In the genomic region with DNA sequence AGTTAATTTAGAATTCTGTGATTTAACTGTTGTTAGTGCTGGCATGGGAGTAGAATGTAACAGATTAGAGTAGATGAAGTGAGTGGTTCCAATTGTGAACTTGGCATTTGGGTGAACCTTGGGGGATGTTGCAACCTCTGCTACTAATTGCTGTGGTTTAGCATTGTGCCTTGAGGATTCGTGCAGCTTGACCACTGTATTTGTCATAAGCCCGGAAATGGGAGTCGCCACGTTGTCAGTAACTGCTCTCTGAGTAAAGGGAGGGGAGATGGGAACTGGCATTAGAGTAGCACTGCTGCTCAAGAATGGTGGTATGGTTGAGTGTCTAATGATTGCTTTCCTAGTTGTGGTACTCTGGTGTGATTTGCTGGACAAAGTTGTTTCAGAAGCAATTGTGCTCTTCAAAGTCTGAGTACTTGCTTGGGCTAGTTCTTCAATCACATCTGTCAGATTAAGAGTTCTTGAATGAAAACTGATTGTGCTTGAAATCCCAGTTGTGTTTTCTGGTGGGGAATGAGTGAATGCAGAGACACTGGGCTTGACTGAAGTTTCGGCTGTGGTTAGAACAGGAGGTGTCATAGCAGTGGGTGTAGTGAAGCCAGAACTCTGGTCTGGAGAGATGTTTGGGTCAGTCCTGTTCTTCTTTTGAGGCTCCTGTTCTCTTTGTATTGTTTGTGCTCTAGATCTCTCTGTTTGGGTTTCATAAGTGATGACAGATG, we compare ENCODE assay signal across 14 cellular contexts. TPM values are rescaled to one million over a fixed set of nuclear protein-coding genes. Genes with fewer than 3 reads are reported as not detected.
A peak's percentile ranks its signal among the peaks of the same experiment; 100 is the strongest.
DNase-seq lines count a peak whose midpoint lies in the region; ATAC-seq and TF ChIP-seq lines count a peak whose summit lies in the region.
"Had no signal": no experiment of that assay in that cellular context is flagged by ENCODE, and none has a peak within 500 bp of the region (broad histone marks: within the 10 kb centered on the region; RNA-seq: fewer than 3 reads in every experiment).

No MANE protein-coding gene starts in this region.

- no peaks in the 10 kb centered on the region for H3K9me1 ChIP-seq in IMR-90 (ENCODE audit: insufficient read depth, low read length)

- H2BK5ac ChIP-seq in IMR-90 (ENCODE audit: low read depth, low read length, poor library complexity, severe bottlenecking): no peak overlapping the region
- no peak overlapping the region for H2BK5ac ChIP-seq in neuronal stem cell (ENCODE audit: low read length)

- CTCF ChIA-PET in IMR-90 (lab: Yijun Ruan, JAX): no interaction called here

- H3K14ac ChIP-seq in IMR-90 (replicated peaks; ENCODE audit: low read depth, low read length): no peak overlapping the region
- no peak overlapping the region for H3K14ac ChIP-seq in neuronal stem cell (ENCODE audit: low read length)

- no peak overlapping the region for H3K27ac ChIP-seq in IMR-90 (ENCODE audit: insufficient read depth, low read length)
- no peak overlapping the region for H3K27ac ChIP-seq in right atrium auricular region
- H3K27ac ChIP-seq in neuronal stem cell (replicated peaks; ENCODE audit: low read length): no peak overlapping the region

- dilution Hi-C loops in IMR-90 (cut with HindIII; ENCODE audit: low sequenced_read_pairs, unreplicated experiment): no loop called here

- no peak overlapping the region for H4K5ac ChIP-seq in IMR-90 (ENCODE audit: low read depth, low read length)

- TF ChIP-seq RAD21 in IMR-90 (IDR thresholded peaks at IDR 0.05; ENCODE audit: low read length): no peak

- ATAC-seq in IMR-90 (ENCODE audit: low read depth): no peak
- no peak for ATAC-seq in HG03097 (IDR thresholded peaks at IDR 0.05; ENCODE audit: low FRiP score, unreplicated experiment)

- H3K36me3 ChIP-seq in IMR-90 (ENCODE audit: control insufficient read depth, insufficient read depth, low read length) (no peaks in the 10 kb centered on the region), right atrium auricular region (no peaks in the 10 kb centered on the region), neuronal stem cell (replicated peaks in 1 of 2; ENCODE audit: control insufficient read depth in 2 of 2, insufficient read depth in 2 of 2, low read length in 2 of 2) (no peaks in the 10 kb centered on the region)

- H3K4me2 ChIP-seq in IMR-90 (ENCODE audit: low read depth, low read length): no peak overlapping the region
- no peak overlapping the region for H3K4me2 ChIP-seq in neuronal stem cell (ENCODE audit: insufficient read depth, low read length, poor library complexity, severe bottlenecking)

- H2BK15ac ChIP-seq in IMR-90 (ENCODE audit: low read depth, low read length) (no peak overlapping the region; the same call in 2 of the 3 replicates), neuronal stem cell (ENCODE audit: low read length) (no peak overlapping the region)

- no peak overlapping the region for H2AFZ ChIP-seq in IMR-90 (replicated peaks; ENCODE audit: low read length, poor library complexity)
- H2AFZ ChIP-seq in neuronal stem cell (ENCODE audit: low read length): no peak overlapping the region

- H2BK20ac ChIP-seq in IMR-90 (ENCODE audit: low read depth, low read length): no peak overlapping the region

- no peaks in the 10 kb centered on the region for H4K20me1 ChIP-seq in IMR-90 (ENCODE audit: insufficient read depth, low read length)

- no peak overlapping the region for H4K8ac ChIP-seq in IMR-90 (ENCODE audit: low read depth in 2 of 2, low read length in 2 of 2)
- H4K8ac ChIP-seq in neuronal stem cell (ENCODE audit: low read depth, low read length): no peak overlapping the region

- no peaks in the 10 kb centered on the region for H3K27me3 ChIP-seq in IMR-90 (ENCODE audit: control insufficient read depth, insufficient read depth, low read length)
- no peaks in the 10 kb centered on the region for H3K27me3 ChIP-seq in right atrium auricular region
- H3K27me3 ChIP-seq in neuronal stem cell (ENCODE audit: control insufficient read depth in 3 of 3, insufficient read depth in 3 of 3, low read depth in 1 of 3, low read length in 3 of 3): no peaks in the 10 kb centered on the region

- no TSS peak for BruUV-seq in IMR-90 (replicated peaks; lab: Mats Ljungman, UMichigan)

- H3K18ac ChIP-seq in IMR-90 (ENCODE audit: low read depth, low read length): no peak overlapping the region
- H3K18ac ChIP-seq in neuronal stem cell (ENCODE audit: low read length): no peak overlapping the region

- H3K9me3 ChIP-seq in IMR-90 (ENCODE audit: control insufficient read depth, insufficient read depth, low read length) (no peaks in the 10 kb centered on the region), right atrium auricular region (no peaks in the 10 kb centered on the region), neuronal stem cell (replicated peaks in 1 of 2; ENCODE audit: control insufficient read depth in 2 of 2, insufficient read depth in 1 of 2, low read depth in 1 of 2, low read length in 2 of 2) (no peaks in the 10 kb centered on the region)

- H3K4me3 ChIP-seq in IMR-90 (ENCODE audit: insufficient read depth, low read depth, low read length) (no peak overlapping the region), right atrium auricular region (no peak overlapping the region), neuronal stem cell (ENCODE audit: low read length in 2 of 2) (no peak overlapping the region)

- no peak for TF ChIP-seq POLR2A in IMR-90 (IDR thresholded peaks at IDR 0.05; ENCODE audit: low read depth, low read length)

- H2AK9ac ChIP-seq in IMR-90 (replicated peaks; ENCODE audit: low read depth, low read length, poor library complexity): no peak overlapping the region

- in situ Hi-C loops in IMR-90 (cut with MboI; ENCODE audit: low sequenced_read_pairs): no loop called here

- POLR2A ChIA-PET in IMR-90 (lab: Charles Lee; ENCODE audit: unreplicated experiment): no interaction called here

- H3K9ac ChIP-seq in IMR-90 (ENCODE audit: low read depth, low read length) (no peak overlapping the region), neuronal stem cell (ENCODE audit: low read depth, low read length, poor library complexity) (no peak overlapping the region)

- H4K91ac ChIP-seq in IMR-90 (ENCODE audit: insufficient read depth, low read depth, low read length): no peak overlapping the region
- no peak overlapping the region for H4K91ac ChIP-seq in neuronal stem cell (ENCODE audit: low read depth, low read length, poor library complexity)

- no peak overlapping the region for H3K4ac ChIP-seq in IMR-90 (ENCODE audit: low read depth, low read length)
- H3K4ac ChIP-seq in neuronal stem cell (ENCODE audit: low read length): no peak overlapping the region

- H3K79me1 ChIP-seq in IMR-90 (ENCODE audit: low read depth in 1 of 2, low read length in 2 of 2): no peaks in the 10 kb centered on the region
- no peaks in the 10 kb centered on the region for H3K79me1 ChIP-seq in neuronal stem cell (ENCODE audit: low read depth, low read length)

- H3K4me1 ChIP-seq in IMR-90 (ENCODE audit: control insufficient read depth, insufficient read depth, low read length) (no peaks in the 10 kb centered on the region), right atrium auricular region (no peaks in the 10 kb centered on the region), neuronal stem cell (ENCODE audit: control insufficient read depth in 2 of 2, insufficient read depth in 1 of 2, low read depth in 1 of 2, low read length in 2 of 2) (no peaks in the 10 kb centered on the region)

- DNase-seq in AG20443 (ENCODE audit: low spot score): peak; percentile 91
- peak; percentile 61 for DNase-seq in IMR-90
- peak; percentile 37 for DNase-seq in UCSD-AML1 (lab: John Stamatoyannopoulos, UW; ENCODE audit: unreplicated experiment)
- DNase-seq in right atrium auricular region (ENCODE audit: low spot score): peak; percentile 68
- DNase-seq in HPDE6-E6E7 (ENCODE audit: extremely low spot score): no peak
- no peak for DNase-seq in NCI-H1048 (lab: John Stamatoyannopoulos, UW)
- DNase-seq in neuronal stem cell (ENCODE audit: low spot score): no peak
- DNase-seq: CD4-positive, alpha-beta T cell; dermis blood vessel endothelial cell; NCI-H446; stimulated activated CD4-positive, alpha-beta T cell treated with anti-CD3 and anti-CD28 coated beads, Interleukin-4, amount 100 ng/mL, for 24 hours; T-helper 9 cell had no signal

- no peak for TF ChIP-seq CTCF in IMR-90 (conservative IDR thresholded peaks at IDR 0.05; ENCODE audit: low read depth, low read length)
- TF ChIP-seq CTCF in right atrium auricular region (IDR thresholded peaks at IDR 0.05): no peak

- intact Hi-C loops in IMR-90 (cut with micrococcal nuclease): no loop called here

- H2AK5ac ChIP-seq in IMR-90 (ENCODE audit: low read depth, low read length) (peak overlapping the region; percentile 67; the same call in 1 of the 2 replicates), neuronal stem cell (ENCODE audit: low read depth, low read length) (no peak overlapping the region)

- H3K23ac ChIP-seq in IMR-90 (ENCODE audit: low read depth, low read length) (no peak overlapping the region), neuronal stem cell (ENCODE audit: low read depth, low read length, poor library complexity) (no peak overlapping the region)

- no peak overlapping the region for H2BK12ac ChIP-seq in neuronal stem cell (ENCODE audit: low read length)

- H2BK120ac ChIP-seq in IMR-90 (ENCODE audit: low read depth, low read length) (no peak overlapping the region), neuronal stem cell (ENCODE audit: low read depth, low read length) (no peak overlapping the region)

- no peak overlapping the region for H3K56ac ChIP-seq in IMR-90 (ENCODE audit: extremely low read depth, insufficient read depth, low read length)

- 60% methylated on average over 3 of the region's 5 CpGs; no CpG with 5 or more reads in 1 of the 2 experiments for WGBS in IMR-90 (ENCODE audit: extremely low coverage in 2 of 2, insufficient read length in 1 of 2), 2 experiments
- WGBS in neuronal stem cell (ENCODE audit: extremely low coverage in 2 of 2, insufficient read length in 2 of 2, insufficient replicate concordance in 1 of 2), 2 donors: no CpG with 5 or more reads among the region's 5 CpGs

TF ChIP-seq in IMR-90, 13 proteins besides CTCF, POLR2A, EP300 and RAD21:
- no peak for TF ChIP-seq RCOR1 (IDR thresholded peaks at IDR 0.05; ENCODE audit: insufficient replicate concordance, low read length)
- peak; percentile 86 for TF ChIP-seq CEBPB (IDR thresholded peaks at IDR 0.05; ENCODE audit: low read depth, low read length)

RNA-seq across cellular contexts. Expression of a gene that starts 15.4 kb away (rescaled TPM):
- total RNA-seq in IMR-90 (2012; rRNA removed): under 0.01 TPM in 2 replicates
- polyA plus RNA-seq in IMR-90 (2012; rRNA removed): 0.03 and 0.07 TPM in 2 replicates
- 0.01 TPM in 1 of 2 replicates, not detected in the other for polyA plus RNA-seq in IMR-90 (2012; cell fraction: cytosol; rRNA removed)
- polyA plus RNA-seq in IMR-90 (2012; cell fraction: nucleus; rRNA removed; ENCODE audit: low replicate concordance): 0.02 and 0.23 TPM in 2 replicates
- 1 to 10 TPM; 5.2 to 5.7 TPM for total RNA-seq in right atrium auricular region
- 0.08 TPM for polyA plus RNA-seq in neuronal stem cell (2013, experiment 1 of 2)
- polyA plus RNA-seq in neuronal stem cell (2013, experiment 2 of 2): 0.08 TPM
- total RNA-seq: CD4-positive, alpha-beta T cell had no signal
- polyA plus RNA-seq: neural cell had no signal

Comparison
In these comparisons a context has a peak if more than half of its experiments do, and no peak if none do; other contexts are left out.
1. DNase-seq: peak in AG20443 (single experiment), IMR-90 (single experiment), UCSD-AML1 (single experiment) and right atrium auricular region (single experiment); none in HPDE6-E6E7 (single experiment), NCI-H1048 (single experiment) and neuronal stem cell (single experiment).